8 cellular contexts compared by ENCODE assay signal in the genomic region with DNA sequence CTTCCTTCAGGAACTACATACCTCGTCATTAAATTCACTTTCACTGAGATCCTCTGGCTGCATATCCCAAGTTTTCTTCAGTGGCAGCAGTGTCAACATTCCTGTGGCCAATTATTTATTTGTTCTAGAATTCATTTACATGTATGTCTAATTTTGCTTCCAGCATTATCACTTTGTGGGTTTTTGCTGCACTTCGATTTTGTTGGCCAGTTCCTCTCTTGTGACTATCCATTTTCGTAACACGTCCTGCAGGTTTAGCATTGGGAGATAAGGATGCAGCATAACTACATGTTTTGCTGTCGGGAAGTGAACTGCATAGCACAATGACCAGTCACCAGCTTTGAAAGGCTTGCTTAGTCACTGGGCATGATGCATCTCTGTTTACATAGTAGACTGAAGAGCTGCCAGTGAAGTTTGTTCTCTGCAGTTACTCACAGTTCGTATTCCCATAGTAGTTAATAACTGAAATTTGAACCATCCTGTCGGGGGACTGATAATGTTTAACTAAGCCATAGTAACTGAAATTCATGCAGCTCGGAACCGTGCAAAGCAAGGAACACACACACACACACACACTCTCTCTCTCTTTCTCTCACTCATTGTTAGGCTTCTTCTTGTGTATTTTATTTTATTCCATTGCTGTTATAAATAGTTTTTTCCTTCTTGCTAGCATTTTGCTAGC. TPM values are rescaled to one million over a fixed set of nuclear protein-coding genes. Genes with fewer than 3 reads are reported as not detected.
DNase-seq lines count a peak whose midpoint lies in the region; ATAC-seq, FAIRE-seq and TF ChIP-seq lines count a peak whose summit lies in the region.

No MANE protein-coding gene starts in this region.

- TF ChIP-seq CTCF in endothelial cell of umbilical vein (IDR thresholded peaks at IDR 0.05; ENCODE audit: extremely low read depth in 1 of 2, insufficient read depth in 1 of 2, low read depth in 1 of 2, low read length in 2 of 2) = no peak

- H3K4me1 Mint-ChIP-seq in activated CD8-positive, alpha-beta memory T cell treated with anti-CD3 and anti-CD28 coated beads, Interleukin-2, amount 10 ng/mL, durations not matched to agents 7 days and 5 days = no peaks in the 10 kb centered on the region

- peaks cover 21% of the 10 kb centered on the region for H3K79me2 ChIP-seq in endothelial cell of umbilical vein (ENCODE audit: control insufficient read depth, insufficient read depth, low read length)

- peak overlapping the region; percentile 73 for H3K9ac ChIP-seq in endothelial cell of umbilical vein (replicated peaks; ENCODE audit: extremely low read depth, insufficient read depth, low read length)

- no peaks in the 10 kb centered on the region for H3K27me3 Mint-ChIP-seq in activated CD8-positive, alpha-beta memory T cell treated with anti-CD3 and anti-CD28 coated beads, Interleukin-2, amount 10 ng/mL, durations not matched to agents 7 days and 5 days

- BruUV-seq in endothelial cell of umbilical vein (replicated peaks; lab: Mats Ljungman, UMichigan) = no TSS peak

- CTCF ChIA-PET in endothelial cell of umbilical vein (lab: Charles Lee) = interaction anchor here (0.6 to 2.0 kb wide), 6 partner anchors 10 to 1691 kb away, joined by 3 to 7 read pairs (median 4); a partner anchor contains a TSS
- CTCF ChIA-PET in activated CD8-positive, alpha-beta memory T cell treated with anti-CD3 and anti-CD28 coated beads, Interleukin-2, amount 10 ng/mL, durations not matched to agents 7 days and 5 days (lab: Charles Lee) = no interaction called here

- peaks cover 22% of the 10 kb centered on the region for H3K4me1 ChIP-seq in endothelial cell of umbilical vein (ENCODE audit: control insufficient read depth, extremely low read depth, insufficient read depth, low read length)

- no peak for ATAC-seq in activated CD8-positive, alpha-beta memory T cell treated with anti-CD3 and anti-CD28 coated beads, Interleukin-2, amount 10 ng/mL, durations not matched to agents 7 days and 5 days
- no peak for ATAC-seq in HG02678 (IDR thresholded peaks at IDR 0.05; ENCODE audit: unreplicated experiment)

- H3K27ac ChIP-seq in endothelial cell of umbilical vein (ENCODE audit: insufficient read depth, low read depth, low read length) = peak overlapping the region; percentile 89

- FAIRE-seq in endothelial cell of umbilical vein (lab: Jason Lieb, UNC) = peak; percentile 96

- DNase-seq in Daoy (ENCODE audit: low read depth) = peak; percentile 97
- DNase-seq in NCI-H774 (lab: John Stamatoyannopoulos, UW) = peak; percentile 67
- DNase-seq in endothelial cell of umbilical vein (ENCODE audit: low read depth, low spot score) = peak; percentile 96
- peak; percentile 87 for DNase-seq in myocyte (ENCODE audit: low read depth)
- no peak for DNase-seq in cerebellar cortex (ENCODE audit: low spot score)
- no peak for DNase-seq in effector CD8-positive, alpha-beta T cell (lab: John Stamatoyannopoulos, UW)
- no peak for DNase-seq in activated CD8-positive, alpha-beta memory T cell treated with anti-CD3 and anti-CD28 coated beads, Interleukin-2, amount 10 ng/mL, durations not matched to agents 7 days and 5 days

- H3K27ac Mint-ChIP-seq in activated CD8-positive, alpha-beta memory T cell treated with anti-CD3 and anti-CD28 coated beads, Interleukin-2, amount 10 ng/mL, durations not matched to agents 7 days and 5 days = no peak overlapping the region

- H4K20me1 ChIP-seq in endothelial cell of umbilical vein (replicated peaks; ENCODE audit: control insufficient read depth, extremely low read depth, insufficient read depth, low read length) = no peaks in the 10 kb centered on the region

- peaks cover 0 to 6% of the 10 kb centered on the region in 2 experiments for H3K36me3 ChIP-seq in endothelial cell of umbilical vein (ENCODE audit: control insufficient read depth in 2 of 2, extremely low read depth in 1 of 2, insufficient read depth in 2 of 2, low read length in 2 of 2)

- peak overlapping the region in 1 of 3 experiments; percentile 36 for H3K4me3 ChIP-seq in endothelial cell of umbilical vein (replicated peaks in 1 of 3; ENCODE audit: insufficient read depth in 1 of 3, low read depth in 1 of 3, low read length in 3 of 3)

- no peak overlapping the region for H2AFZ ChIP-seq in endothelial cell of umbilical vein (ENCODE audit: low read depth, low read length)

- dilution Hi-C loops in endothelial cell of umbilical vein (cut with MboI; ENCODE audit: extremely low pct_ligation_motif_present, low sequenced_read_pairs) = no loop called here

- no peaks in the 10 kb centered on the region for H3K9me3 Mint-ChIP-seq in activated CD8-positive, alpha-beta memory T cell treated with anti-CD3 and anti-CD28 coated beads, Interleukin-2, amount 10 ng/mL, durations not matched to agents 7 days and 5 days (ENCODE audit: low read depth)

- H3K4me3 Mint-ChIP-seq in activated CD8-positive, alpha-beta memory T cell treated with anti-CD3 and anti-CD28 coated beads, Interleukin-2, amount 10 ng/mL, durations not matched to agents 7 days and 5 days = no peak overlapping the region

- no peak for TF ChIP-seq POLR2A in endothelial cell of umbilical vein (IDR thresholded peaks at IDR 0.05; ENCODE audit: low read depth, low read length)

- H3K4me2 ChIP-seq in endothelial cell of umbilical vein (ENCODE audit: insufficient read depth, low read length) = peak overlapping the region; percentile 76

- H3K9me1 ChIP-seq in endothelial cell of umbilical vein (replicated peaks; ENCODE audit: control insufficient read depth, extremely low read depth, insufficient read depth, low read length) = no peaks in the 10 kb centered on the region

- intact Hi-C loops in endothelial cell of umbilical vein (cut with micrococcal nuclease) = loop anchor here (1.0 kb wide), 3 partner anchors 21 to 32 kb away; a partner anchor contains a TSS

- POLR2A ChIA-PET in endothelial cell of umbilical vein (lab: Charles Lee) = interaction anchor here (0.7 to 1.1 kb wide), 2 partner anchors 32 to 207 kb away, joined by 4 to 12 read pairs; a partner anchor contains a TSS

- no peaks in the 10 kb centered on the region for H3K27me3 ChIP-seq in endothelial cell of umbilical vein (ENCODE audit: control insufficient read depth in 2 of 2, insufficient read depth in 2 of 2, low read length in 2 of 2)

- no peaks in the 10 kb centered on the region for H3K9me3 ChIP-seq in endothelial cell of umbilical vein (replicated peaks; ENCODE audit: control insufficient read depth, insufficient read depth, low read length)

- peaks cover 52% of the 10 kb centered on the region for H3K36me3 Mint-ChIP-seq in activated CD8-positive, alpha-beta memory T cell treated with anti-CD3 and anti-CD28 coated beads, Interleukin-2, amount 10 ng/mL, durations not matched to agents 7 days and 5 days

TF ChIP-seq in endothelial cell of umbilical vein, 7 proteins besides CTCF, POLR2A, EP300 and RAD21:
- TF ChIP-seq MYC (IDR thresholded peaks at IDR 0.05; ENCODE audit: low read depth, low read length) = no peak
- peak; percentile 94 for TF ChIP-seq GATA2 (IDR thresholded peaks at IDR 0.05; ENCODE audit: insufficient read depth, insufficient read length, low read depth, low read length)
- TF ChIP-seq EZH2 (IDR thresholded peaks at IDR 0.05; ENCODE audit: borderline replicate concordance, low read depth, low read length, severe bottlenecking) = no peak
- TF ChIP-seq POLR2AphosphoS5 (IDR thresholded peaks at IDR 0.05; ENCODE audit: insufficient read depth, low read depth, low read length) = peak; percentile 80
- TF ChIP-seq FOS (IDR thresholded peaks at IDR 0.05; ENCODE audit: borderline replicate concordance, insufficient read depth, low read length) = peak; percentile 99
- TF ChIP-seq JUN (IDR thresholded peaks at IDR 0.05; ENCODE audit: borderline replicate concordance, insufficient read depth, insufficient read length, low read depth) = peak; percentile 98
- TF ChIP-seq, protein P1, sequence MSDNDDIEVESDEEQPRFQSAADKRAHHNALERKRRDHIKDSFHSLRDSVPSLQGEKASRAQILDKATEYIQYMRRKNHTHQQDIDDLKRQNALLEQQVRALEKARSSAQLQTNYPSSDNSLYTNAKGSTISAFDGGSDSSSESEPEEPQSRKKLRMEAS (IDR thresholded peaks at IDR 0.05; ENCODE audit: insufficient read depth, insufficient read length) = no peak

RNA-seq across cellular contexts. Expression of a gene that starts 28.3 kb away (rescaled TPM):
- 4.5 and 5.4 TPM in 2 replicates for total RNA-seq in Daoy (2014; rRNA removed; shearing (Covaris generic))
- total RNA-seq in endothelial cell of umbilical vein = 20.3 and 23.0 TPM in 2 replicates
- 4.8 and 6.8 TPM in 2 replicates for polyA plus RNA-seq in endothelial cell of umbilical vein
- polyA plus RNA-seq in endothelial cell of umbilical vein (2011; cell fraction: cytosol; rRNA removed) = 7.9 and 8.4 TPM in 2 replicates
- polyA plus RNA-seq in endothelial cell of umbilical vein (2011; cell fraction: nucleus; rRNA removed) = 21.5 and 23.7 TPM in 2 replicates
- polyA plus RNA-seq in endothelial cell of umbilical vein (2012) = 10.4 and 11.8 TPM in 2 replicates
- polyA minus RNA-seq in endothelial cell of umbilical vein = 16.3 and 16.4 TPM in 2 replicates
- 12.1 TPM for polyA minus RNA-seq in endothelial cell of umbilical vein (2011; cell fraction: cytosol; rRNA and poly(A)+ RNA removed)
- polyA minus RNA-seq in endothelial cell of umbilical vein (2011; cell fraction: nucleus; rRNA and poly(A)+ RNA removed) = 23.9 and 34.8 TPM in 2 replicates
- 9.8 and 11.4 TPM in 2 replicates for total RNA-seq in myocyte
- polyA plus RNA-seq in myocyte (2012) = 4.4 TPM
- total RNA-seq in activated CD8-positive, alpha-beta memory T cell treated with anti-CD3 and anti-CD28 coated beads, Interleukin-2, amount 10 ng/mL, durations not matched to agents 7 days and 5 days = 10 to 100 TPM; 24.8 to 30.5 TPM

RNA-seq across cellular contexts. Expression of a gene that starts 31.8 kb away (rescaled TPM):
- total RNA-seq in Daoy (2014; rRNA removed; shearing (Covaris generic)) = 8.5 and 20.7 TPM in 2 replicates
- 39.3 and 39.5 TPM in 2 replicates for total RNA-seq in endothelial cell of umbilical vein
- polyA plus RNA-seq in endothelial cell of umbilical vein = 26.2 and 36.1 TPM in 2 replicates
- 20.8 and 22.1 TPM in 2 replicates for polyA plus RNA-seq in endothelial cell of umbilical vein (2011; cell fraction: cytosol; rRNA removed)
- 141 and 143 TPM in 2 replicates for polyA plus RNA-seq in endothelial cell of umbilical vein (2011; cell fraction: nucleus; rRNA removed)
- polyA plus RNA-seq in endothelial cell of umbilical vein (2012) = 14.9 and 16.9 TPM in 2 replicates
- 45.2 and 69.5 TPM in 2 replicates for polyA minus RNA-seq in endothelial cell of umbilical vein
- polyA minus RNA-seq in endothelial cell of umbilical vein (2011; cell fraction: cytosol; rRNA and poly(A)+ RNA removed) = 15.3 TPM
- 64.1 and 97.8 TPM in 2 replicates for polyA minus RNA-seq in endothelial cell of umbilical vein (2011; cell fraction: nucleus; rRNA and poly(A)+ RNA removed)
- total RNA-seq in myocyte = 12.7 and 13.1 TPM in 2 replicates
- polyA plus RNA-seq in myocyte (2012) = 6.5 TPM
- total RNA-seq in activated CD8-positive, alpha-beta memory T cell treated with anti-CD3 and anti-CD28 coated beads, Interleukin-2, amount 10 ng/mL, durations not matched to agents 7 days and 5 days = 10 to 100 TPM in 1 of 2 experiments, 1 to 10 TPM in 1; 8.9 to 10.2 TPM

Comparison
In these comparisons a context has a peak if more than half of its experiments do, and no peak if none do; other contexts are left out.
1. DNase-seq: peak in Daoy (single experiment), NCI-H774 (single experiment), endothelial cell of umbilical vein (single experiment) and myocyte (single experiment); none in cerebellar cortex (single experiment), effector CD8-positive, alpha-beta T cell (single experiment) and activated CD8-positive, alpha-beta memory T cell treated with anti-CD3 and anti-CD28 coated beads, Interleukin-2, amount 10 ng/mL, durations not matched to agents 7 days and 5 days (single experiment).